In the genomic region with DNA sequence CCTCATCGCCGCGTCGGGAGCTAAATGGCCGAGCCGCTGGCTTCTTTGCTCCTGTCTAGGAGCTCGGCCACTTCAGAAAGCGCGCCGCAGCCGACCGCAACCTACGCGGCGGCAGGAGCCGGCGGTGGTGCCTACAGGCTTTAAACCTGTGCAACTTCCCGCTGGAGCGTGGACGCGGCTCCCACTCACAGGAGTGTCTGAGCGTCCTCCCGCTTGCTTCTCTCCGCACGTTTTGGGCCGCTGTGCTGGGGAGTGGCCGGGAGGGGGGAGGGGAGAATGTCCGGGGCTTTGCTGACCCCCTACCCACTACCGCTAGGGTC, we compare ENCODE assay signal across 7 cellular contexts. TPM values are rescaled to one million over a fixed set of nuclear protein-coding genes. Genes with fewer than 3 reads are reported as not detected.
A peak's percentile ranks its signal among the peaks of the same experiment; 100 is the strongest.
DNase-seq lines count a peak whose midpoint lies in the region; ATAC-seq and TF ChIP-seq lines count a peak whose summit lies in the region.

No MANE protein-coding gene starts in this region.

- TF ChIP-seq CTCF in hepatocyte (IDR thresholded peaks at IDR 0.05; ENCODE audit: poor library complexity), result no peak

- no peaks in the 10 kb centered on the region for H3K79me2 ChIP-seq in hepatocyte

- DNase-seq in G401 (ENCODE audit: low spot score) (peak; percentile 44), hepatocyte (ENCODE audit: low spot score) (peak; percentile 29), C1 segment of cervical spinal cord (lab: John Stamatoyannopoulos, UW) (no peak), KBM-7 (no peak)
- no peak for DNase-seq in activated naive CD8-positive, alpha-beta T cell treated with anti-CD3 and anti-CD28 coated beads for 36 hours

- H3K4me1 Mint-ChIP-seq in activated naive CD8-positive, alpha-beta T cell treated with anti-CD3 and anti-CD28 coated beads for 36 hours, result no peaks in the 10 kb centered on the region

- no peak for ATAC-seq in GM18505 (IDR thresholded peaks at IDR 0.05; ENCODE audit: unreplicated experiment)

- H3K27ac ChIP-seq in hepatocyte (no peak overlapping the region), skin epidermis (peak overlapping the region in 10 of 21 experiments; percentile 16 to 76 (median 49))

- peaks cover 50% of the 10 kb centered on the region for H3K27me3 Mint-ChIP-seq in activated naive CD8-positive, alpha-beta T cell treated with anti-CD3 and anti-CD28 coated beads for 36 hours

- no peak for TF ChIP-seq POLR2A in GM18505 (IDR thresholded peaks at IDR 0.05; ENCODE audit: borderline replicate concordance, extremely low read depth, insufficient read depth, insufficient read length)

- H3K9me2 ChIP-seq in hepatocyte (replicated peaks; ENCODE audit: insufficient read depth), result no peaks in the 10 kb centered on the region

- H3K27me3 ChIP-seq in hepatocyte, result peaks cover 9% of the 10 kb centered on the region

- H3K4me1 ChIP-seq in hepatocyte (ENCODE audit: insufficient read depth), result no peaks in the 10 kb centered on the region

- no peak overlapping the region for H3K27ac Mint-ChIP-seq in activated naive CD8-positive, alpha-beta T cell treated with anti-CD3 and anti-CD28 coated beads for 36 hours

- no peaks in the 10 kb centered on the region for H3K36me3 ChIP-seq in hepatocyte (replicated peaks; ENCODE audit: insufficient read depth, low read depth)

- H3K36me3 Mint-ChIP-seq in activated naive CD8-positive, alpha-beta T cell treated with anti-CD3 and anti-CD28 coated beads for 36 hours, result no peaks in the 10 kb centered on the region

- H3K9me3 Mint-ChIP-seq in activated naive CD8-positive, alpha-beta T cell treated with anti-CD3 and anti-CD28 coated beads for 36 hours, result no peaks in the 10 kb centered on the region

- H3K4me2 ChIP-seq in hepatocyte, result peak overlapping the region; percentile 86

- in situ Hi-C loops in G401 (cut with HindIII; ENCODE audit: low sequenced_read_pairs) (no loop called here), KBM-7 (cut with MboI; ENCODE audit: low pct_unique_long_range_greater_than_20kb, low sequenced_read_pairs) (no loop called here)

- peak overlapping the region; percentile 29 for H3K4me3 Mint-ChIP-seq in activated naive CD8-positive, alpha-beta T cell treated with anti-CD3 and anti-CD28 coated beads for 36 hours

- H2AFZ ChIP-seq in hepatocyte, result peak overlapping the region; percentile 66

- H3K9me3 ChIP-seq in hepatocyte (ENCODE audit: low read depth), result no peaks in the 10 kb centered on the region

- no peaks in the 10 kb centered on the region for H4K20me1 ChIP-seq in hepatocyte (ENCODE audit: insufficient read depth, poor library complexity, severe bottlenecking)

- 61% methylated on average over 18 of the region's 29 CpGs for WGBS in hepatocyte (ENCODE audit: low lambda C conversion rate, missing lambda C conversion rate)

- H3K4me3 ChIP-seq in hepatocyte, result peak overlapping the region; percentile 16
- H3K4me3 ChIP-seq in skin epidermis, result peak overlapping the region; percentile 28 to 43 (median 34)

RNA-seq across cellular contexts. Expression of a gene that starts 1.0 kb away (rescaled TPM):
- total RNA-seq in G401 (2014; rRNA removed; shearing (Covaris generic)), result 0.31 and 0.61 TPM in 2 replicates
- total RNA-seq in activated naive CD8-positive, alpha-beta T cell treated with anti-CD3 and anti-CD28 coated beads for 36 hours, result under 1 TPM; 0.10 to 0.31 TPM
- total RNA-seq in hepatocyte, result 1.3 and 2.3 TPM in 2 replicates
- polyA plus RNA-seq in hepatocyte, result 3.2 and 5.0 TPM in 2 replicates

Comparison
In these comparisons a context has a peak if more than half of its experiments do, and no peak if none do; other contexts are left out.
1. DNase-seq: peak in G401 (single experiment) and hepatocyte (single experiment); none in activated naive CD8-positive, alpha-beta T cell treated with anti-CD3 and anti-CD28 coated beads for 36 hours (single experiment), C1 segment of cervical spinal cord (0 of 14) and KBM-7 (single experiment).